In genomic region chr5:14577079-14577725, GRCh38 we compare ENCODE assay signal across 1 cellular context.
TF ChIP-seq lines count a peak whose summit lies in the region.

No MANE protein-coding gene starts in this region.

TF ChIP-seq in GM23338, 12 proteins besides CTCF, POLR2A, EP300 and RAD21 (continued from another document):
- TF ChIP-seq, protein P1, sequence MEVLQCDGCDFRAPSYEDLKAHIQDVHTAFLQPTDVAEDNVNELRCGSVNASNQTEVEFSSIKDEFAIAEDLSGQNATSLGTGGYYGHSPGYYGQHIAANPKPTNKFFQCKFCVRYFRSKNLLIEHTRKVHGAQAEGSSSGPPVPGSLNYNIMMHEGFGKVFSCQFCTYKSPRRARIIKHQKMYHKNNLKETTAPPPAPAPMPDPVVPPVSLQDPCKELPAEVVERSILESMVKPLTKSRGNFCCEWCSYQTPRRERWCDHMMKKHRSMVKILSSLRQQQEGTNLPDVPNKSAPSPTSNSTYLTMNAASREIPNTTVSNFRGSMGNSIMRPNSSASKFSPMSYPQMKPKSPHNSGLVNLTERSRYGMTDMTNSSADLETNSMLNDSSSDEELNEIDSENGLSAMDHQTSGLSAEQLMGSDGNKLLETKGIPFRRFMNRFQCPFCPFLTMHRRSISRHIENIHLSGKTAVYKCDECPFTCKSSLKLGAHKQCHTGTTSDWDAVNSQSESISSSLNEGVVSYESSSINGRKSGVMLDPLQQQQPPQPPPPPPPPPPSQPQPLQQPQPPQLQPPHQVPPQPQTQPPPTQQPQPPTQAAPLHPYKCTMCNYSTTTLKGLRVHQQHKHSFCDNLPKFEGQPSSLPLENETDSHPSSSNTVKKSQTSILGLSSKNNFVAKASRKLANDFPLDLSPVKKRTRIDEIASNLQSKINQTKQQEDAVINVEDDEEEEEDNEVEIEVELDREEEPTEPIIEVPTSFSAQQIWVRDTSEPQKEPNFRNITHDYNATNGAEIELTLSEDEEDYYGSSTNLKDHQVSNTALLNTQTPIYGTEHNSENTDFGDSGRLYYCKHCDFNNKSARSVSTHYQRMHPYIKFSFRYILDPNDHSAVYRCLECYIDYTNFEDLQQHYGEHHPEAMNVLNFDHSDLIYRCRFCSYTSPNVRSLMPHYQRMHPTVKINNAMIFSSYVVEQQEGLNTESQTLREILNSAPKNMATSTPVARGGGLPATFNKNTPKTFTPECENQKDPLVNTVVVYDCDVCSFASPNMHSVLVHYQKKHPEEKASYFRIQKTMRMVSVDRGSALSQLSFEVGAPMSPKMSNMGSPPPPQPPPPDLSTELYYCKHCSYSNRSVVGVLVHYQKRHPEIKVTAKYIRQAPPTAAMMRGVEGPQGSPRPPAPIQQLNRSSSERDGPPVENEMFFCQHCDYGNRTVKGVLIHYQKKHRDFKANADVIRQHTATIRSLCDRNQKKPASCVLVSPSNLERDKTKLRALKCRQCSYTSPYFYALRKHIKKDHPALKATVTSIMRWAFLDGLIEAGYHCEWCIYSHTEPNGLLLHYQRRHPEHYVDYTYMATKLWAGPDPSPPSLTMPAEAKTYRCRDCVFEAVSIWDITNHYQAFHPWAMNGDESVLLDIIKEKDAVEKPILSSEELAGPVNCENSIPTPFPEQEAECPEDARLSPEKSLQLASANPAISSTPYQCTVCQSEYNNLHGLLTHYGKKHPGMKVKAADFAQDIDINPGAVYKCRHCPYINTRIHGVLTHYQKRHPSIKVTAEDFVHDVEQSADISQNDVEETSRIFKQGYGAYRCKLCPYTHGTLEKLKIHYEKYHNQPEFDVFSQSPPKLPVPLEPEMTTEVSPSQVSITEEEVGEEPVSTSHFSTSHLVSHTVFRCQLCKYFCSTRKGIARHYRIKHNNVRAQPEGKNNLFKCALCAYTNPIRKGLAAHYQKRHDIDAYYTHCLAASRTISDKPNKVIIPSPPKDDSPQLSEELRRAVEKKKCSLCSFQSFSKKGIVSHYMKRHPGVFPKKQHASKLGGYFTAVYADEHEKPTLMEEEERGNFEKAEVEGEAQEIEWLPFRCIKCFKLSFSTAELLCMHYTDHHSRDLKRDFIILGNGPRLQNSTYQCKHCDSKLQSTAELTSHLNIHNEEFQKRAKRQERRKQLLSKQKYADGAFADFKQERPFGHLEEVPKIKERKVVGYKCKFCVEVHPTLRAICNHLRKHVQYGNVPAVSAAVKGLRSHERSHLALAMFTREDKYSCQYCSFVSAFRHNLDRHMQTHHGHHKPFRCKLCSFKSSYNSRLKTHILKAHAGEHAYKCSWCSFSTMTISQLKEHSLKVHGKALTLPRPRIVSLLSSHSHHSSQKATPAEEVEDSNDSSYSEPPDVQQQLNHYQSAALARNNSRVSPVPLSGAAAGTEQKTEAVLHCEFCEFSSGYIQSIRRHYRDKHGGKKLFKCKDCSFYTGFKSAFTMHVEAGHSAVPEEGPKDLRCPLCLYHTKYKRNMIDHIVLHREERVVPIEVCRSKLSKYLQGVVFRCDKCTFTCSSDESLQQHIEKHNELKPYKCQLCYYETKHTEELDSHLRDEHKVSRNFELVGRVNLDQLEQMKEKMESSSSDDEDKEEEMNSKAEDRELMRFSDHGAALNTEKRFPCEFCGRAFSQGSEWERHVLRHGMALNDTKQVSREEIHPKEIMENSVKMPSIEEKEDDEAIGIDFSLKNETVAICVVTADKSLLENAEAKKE (CRISPR knock-in tag; IDR thresholded peaks at IDR 0.05) = no peak
- TF ChIP-seq, protein P2, sequence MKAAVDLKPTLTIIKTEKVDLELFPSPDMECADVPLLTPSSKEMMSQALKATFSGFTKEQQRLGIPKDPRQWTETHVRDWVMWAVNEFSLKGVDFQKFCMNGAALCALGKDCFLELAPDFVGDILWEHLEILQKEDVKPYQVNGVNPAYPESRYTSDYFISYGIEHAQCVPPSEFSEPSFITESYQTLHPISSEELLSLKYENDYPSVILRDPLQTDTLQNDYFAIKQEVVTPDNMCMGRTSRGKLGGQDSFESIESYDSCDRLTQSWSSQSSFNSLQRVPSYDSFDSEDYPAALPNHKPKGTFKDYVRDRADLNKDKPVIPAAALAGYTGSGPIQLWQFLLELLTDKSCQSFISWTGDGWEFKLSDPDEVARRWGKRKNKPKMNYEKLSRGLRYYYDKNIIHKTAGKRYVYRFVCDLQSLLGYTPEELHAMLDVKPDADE (IDR thresholded peaks at IDR 0.05) = no peak
- TF ChIP-seq, protein P3, sequence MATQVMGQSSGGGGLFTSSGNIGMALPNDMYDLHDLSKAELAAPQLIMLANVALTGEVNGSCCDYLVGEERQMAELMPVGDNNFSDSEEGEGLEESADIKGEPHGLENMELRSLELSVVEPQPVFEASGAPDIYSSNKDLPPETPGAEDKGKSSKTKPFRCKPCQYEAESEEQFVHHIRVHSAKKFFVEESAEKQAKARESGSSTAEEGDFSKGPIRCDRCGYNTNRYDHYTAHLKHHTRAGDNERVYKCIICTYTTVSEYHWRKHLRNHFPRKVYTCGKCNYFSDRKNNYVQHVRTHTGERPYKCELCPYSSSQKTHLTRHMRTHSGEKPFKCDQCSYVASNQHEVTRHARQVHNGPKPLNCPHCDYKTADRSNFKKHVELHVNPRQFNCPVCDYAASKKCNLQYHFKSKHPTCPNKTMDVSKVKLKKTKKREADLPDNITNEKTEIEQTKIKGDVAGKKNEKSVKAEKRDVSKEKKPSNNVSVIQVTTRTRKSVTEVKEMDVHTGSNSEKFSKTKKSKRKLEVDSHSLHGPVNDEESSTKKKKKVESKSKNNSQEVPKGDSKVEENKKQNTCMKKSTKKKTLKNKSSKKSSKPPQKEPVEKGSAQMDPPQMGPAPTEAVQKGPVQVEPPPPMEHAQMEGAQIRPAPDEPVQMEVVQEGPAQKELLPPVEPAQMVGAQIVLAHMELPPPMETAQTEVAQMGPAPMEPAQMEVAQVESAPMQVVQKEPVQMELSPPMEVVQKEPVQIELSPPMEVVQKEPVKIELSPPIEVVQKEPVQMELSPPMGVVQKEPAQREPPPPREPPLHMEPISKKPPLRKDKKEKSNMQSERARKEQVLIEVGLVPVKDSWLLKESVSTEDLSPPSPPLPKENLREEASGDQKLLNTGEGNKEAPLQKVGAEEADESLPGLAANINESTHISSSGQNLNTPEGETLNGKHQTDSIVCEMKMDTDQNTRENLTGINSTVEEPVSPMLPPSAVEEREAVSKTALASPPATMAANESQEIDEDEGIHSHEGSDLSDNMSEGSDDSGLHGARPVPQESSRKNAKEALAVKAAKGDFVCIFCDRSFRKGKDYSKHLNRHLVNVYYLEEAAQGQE (IDR thresholded peaks at IDR 0.05; ENCODE audit: unreplicated experiment) = no peak
- TF ChIP-seq EZH2phosphoT487 (IDR thresholded peaks at IDR 0.05; ENCODE audit: unreplicated experiment) = no peak
